22 cellular contexts compared by ENCODE assay signal in genomic region chr12:67674417-67674816, GRCh38. TPM values are rescaled to one million over a fixed set of nuclear protein-coding genes. Genes with fewer than 3 reads are reported as not detected.
DNase-seq lines count a peak whose midpoint lies in the region; ATAC-seq, FAIRE-seq and TF ChIP-seq lines count a peak whose summit lies in the region.
"Had no signal": no experiment of that assay in that cellular context is flagged by ENCODE, and none has a peak within 500 bp of the region (broad histone marks: within the 10 kb centered on the region; RNA-seq: fewer than 3 reads in every experiment).

No MANE protein-coding gene starts in this region.

- intact Hi-C loops in Calu3 (cut with micrococcal nuclease; ENCODE audit: unreplicated experiment) (no loop called here), gastrocnemius medialis (cut with DNase I; ENCODE audit: low total_unique reads) (no loop called here)

- TF ChIP-seq POLR2A in gastrocnemius medialis (IDR thresholded peaks at IDR 0.05), result no peak

- H3K4me2 ChIP-seq in mesenchymal stem cell (ENCODE audit: low read length, poor library complexity, severe bottlenecking), result no peak overlapping the region
- H3K4me2 ChIP-seq: A549; BLaER1 treated with 17β-estradiol and CSF1 and Interleukin-3, amounts not matched to agents 10 nM and 100 nM had no signal

- no peak overlapping the region for H2BK5ac ChIP-seq in mesenchymal stem cell (ENCODE audit: low read depth, low read length, poor library complexity, severe bottlenecking)

- H3K18ac ChIP-seq in mesenchymal stem cell (ENCODE audit: low read depth in 1 of 2, low read length in 2 of 2), result no peak overlapping the region

- H3K23ac ChIP-seq in mesenchymal stem cell (ENCODE audit: low read length in 2 of 2), result no peak overlapping the region

- FAIRE-seq in frontal cortex (lab: Jason Lieb, UNC) (no peak), D721Med (lab: Jason Lieb, UNC) (no peak)
- FAIRE-seq: A549, G401.6, GM12892, H54 had no signal

- no peak overlapping the region for H2BK120ac ChIP-seq in mesenchymal stem cell (ENCODE audit: low read depth, low read length)

- peaks cover 6 to 8% of the 10 kb centered on the region in 2 experiments for H3K36me3 ChIP-seq in mesenchymal stem cell (ENCODE audit: control insufficient read depth in 1 of 2, insufficient read depth in 2 of 2, low read depth in 1 of 2, low read length in 2 of 2)
- no peaks in the 10 kb centered on the region for H3K36me3 ChIP-seq in gastrocnemius medialis
- H3K36me3 ChIP-seq: BE2C, HAP-1 had no signal

- peaks cover 8% of the 10 kb centered on the region for H3K79me1 ChIP-seq in mesenchymal stem cell (replicated peaks; ENCODE audit: low read length, poor library complexity, severe bottlenecking)

- in situ Hi-C loops in gastrocnemius medialis (cut with MboI; ENCODE audit: low sequenced_read_pairs in 4 of 4), result loop anchor here in 1 of 4 donors (25.0 kb wide), 1 partner anchor 263 kb away; no protein-coding TSS in a partner anchor

- no peak overlapping the region for H3K14ac ChIP-seq in mesenchymal stem cell (ENCODE audit: low read length in 2 of 2)

- 100% methylated on average over 3 of the region's 3 CpGs for WGBS in mesenchymal stem cell

- H4K8ac ChIP-seq in mesenchymal stem cell (ENCODE audit: low read length), result no peak overlapping the region

- H3K4ac ChIP-seq in mesenchymal stem cell (ENCODE audit: low read depth in 1 of 2, low read length in 2 of 2), result no peak overlapping the region

- peaks cover 21% of the 10 kb centered on the region for H3K4me1 Mint-ChIP-seq in Calu3 (ENCODE audit: low read depth, unreplicated experiment)

- peak; percentile 67 to 89 for ATAC-seq in gastrocnemius medialis
- ATAC-seq: A549 had no signal

- H3K27ac Mint-ChIP-seq in Calu3 (ENCODE audit: unreplicated experiment), result peak overlapping the region; percentile 25
- H3K27ac Mint-ChIP-seq: CD14-positive monocyte had no signal

- peaks cover 2% of the 10 kb centered on the region for H3K4me1 ChIP-seq in mesenchymal stem cell (ENCODE audit: control insufficient read depth, insufficient read depth, low read depth, low read length)
- H3K4me1 ChIP-seq in gastrocnemius medialis, result peaks cover 9 to 22% of the 10 kb centered on the region in 2 donors
- H3K4me1 ChIP-seq: BE2C, HAP-1 had no signal

- H3K4me3 ChIP-seq in mesenchymal stem cell (ENCODE audit: insufficient read depth in 1 of 2, low read depth in 1 of 2, low read length in 2 of 2) (no peak overlapping the region), gastrocnemius medialis (no peak overlapping the region)
- H3K4me3 ChIP-seq: A549; BLaER1 treated with 17β-estradiol and CSF1 and Interleukin-3, amounts not matched to agents 10 nM and 100 nM; HAP-1 had no signal

- H3K36me3 Mint-ChIP-seq in Calu3 (ENCODE audit: insufficient read depth, unreplicated experiment), result no peaks in the 10 kb centered on the region

- peaks cover 11% of the 10 kb centered on the region for H3K9me3 Mint-ChIP-seq in Calu3 (ENCODE audit: low read depth, unreplicated experiment)

- peaks cover 4% of the 10 kb centered on the region for H3K9me3 ChIP-seq in mesenchymal stem cell (ENCODE audit: control insufficient read depth, low read length)
- H3K9me3 ChIP-seq in gastrocnemius medialis, result no peaks in the 10 kb centered on the region
- H3K9me3 ChIP-seq: BE2C, HAP-1 had no signal

- H2AFZ ChIP-seq in mesenchymal stem cell (ENCODE audit: low read depth, low read length), result no peak overlapping the region

- BruUV-seq in Calu3 (replicated peaks; lab: Mats Ljungman, UMichigan), result no TSS peak

- H2BK15ac ChIP-seq in mesenchymal stem cell (ENCODE audit: low read depth, poor library complexity, severe bottlenecking), result no peak overlapping the region

- no peak overlapping the region for H2BK12ac ChIP-seq in mesenchymal stem cell (ENCODE audit: low read length in 2 of 2)

- H2AK5ac ChIP-seq in mesenchymal stem cell (ENCODE audit: low read length, severe bottlenecking), result no peak overlapping the region

- no peak for TF ChIP-seq CTCF in Calu3 (IDR thresholded peaks at IDR 0.05; ENCODE audit: unreplicated experiment)
- TF ChIP-seq CTCF in gastrocnemius medialis (IDR thresholded peaks at IDR 0.05 in 4 of 5, conservative IDR thresholded peaks at IDR 0.05 in 1 of 5), result no peak
- TF ChIP-seq CTCF in D721Med (IDR thresholded peaks at IDR 0.05; ENCODE audit: insufficient read depth, missing control alignments), result no peak

- H4K91ac ChIP-seq in mesenchymal stem cell (ENCODE audit: low read length), result peak overlapping the region; percentile 56

- DNase-seq in Calu3, result no peak
- no peak for DNase-seq in mesenchymal stem cell
- peak in 1 of 2 donors; percentile 53 for DNase-seq in gastrocnemius medialis
- no peak for DNase-seq in frontal cortex (ENCODE audit: low spot score in 2 of 2)
- DNase-seq in dermis blood vessel endothelial cell, result no peak
- DNase-seq in D721Med (ENCODE audit: insufficient read length, low spot score), result no peak
- DNase-seq: 8988T; ACHN; AML-193; BE2C; CD4-positive, alpha-beta T cell; CD8-positive, alpha-beta memory T cell; DMS153; DND-41; GOT3 had no signal

- no peaks in the 10 kb centered on the region for H3K27me3 ChIP-seq in mesenchymal stem cell (ENCODE audit: control insufficient read depth in 1 of 2, insufficient read depth in 1 of 2, low read length in 2 of 2)
- no peaks in the 10 kb centered on the region for H3K27me3 ChIP-seq in gastrocnemius medialis
- H3K27me3 ChIP-seq: BE2C; BLaER1 treated with 17β-estradiol and CSF1 and Interleukin-3, amounts not matched to agents 10 nM and 100 nM had no signal

- H3K27ac ChIP-seq in mesenchymal stem cell (ENCODE audit: low read length, poor library complexity, severe bottlenecking), result no peak overlapping the region
- peak overlapping the region; percentile 32 to 69 (median 50) for H3K27ac ChIP-seq in gastrocnemius medialis
- H3K27ac ChIP-seq: A549; BLaER1 treated with 17β-estradiol and CSF1 and Interleukin-3, amounts not matched to agents 10 nM and 100 nM had no signal

- H3K4me3 Mint-ChIP-seq in Calu3 (ENCODE audit: low read depth, unreplicated experiment), result no peak overlapping the region
- H3K4me3 Mint-ChIP-seq: CD14-positive monocyte; CD4-positive, alpha-beta T cell; CD8-positive, alpha-beta memory T cell had no signal

- CTCF ChIA-PET in Calu3 (lab: Charles Lee), result no interaction called here

- no peak overlapping the region for H3K9ac ChIP-seq in mesenchymal stem cell (ENCODE audit: low read length)
- H3K9ac ChIP-seq: BLaER1 treated with 17β-estradiol and CSF1 and Interleukin-3, amounts not matched to agents 10 nM and 100 nM had no signal

- H3K27me3 Mint-ChIP-seq in Calu3 (ENCODE audit: unreplicated experiment), result no peaks in the 10 kb centered on the region
- H3K27me3 Mint-ChIP-seq: CD4-positive, alpha-beta T cell; CD8-positive, alpha-beta memory T cell had no signal

RNA-seq across cellular contexts. Expression of gene DYRK2, which starts 25.9 kb away (rescaled TPM):
- total RNA-seq in Calu3 (2022) (62.3 and 74.6 TPM in 2 replicates), gastrocnemius medialis (10 to 100 TPM; 14.1 to 25.7 (median 15.9) TPM), frontal cortex (88.5 TPM), dermis blood vessel endothelial cell (11.3 and 12.8 TPM in 2 replicates)
- 16.8 TPM for polyA plus RNA-seq in mesenchymal stem cell (2013, experiment 1 of 2)
- 16.8 TPM for polyA plus RNA-seq in mesenchymal stem cell (2013, experiment 2 of 2)
